Comparison of ENCODE assay signal across 16 cellular contexts in the genomic region with DNA sequence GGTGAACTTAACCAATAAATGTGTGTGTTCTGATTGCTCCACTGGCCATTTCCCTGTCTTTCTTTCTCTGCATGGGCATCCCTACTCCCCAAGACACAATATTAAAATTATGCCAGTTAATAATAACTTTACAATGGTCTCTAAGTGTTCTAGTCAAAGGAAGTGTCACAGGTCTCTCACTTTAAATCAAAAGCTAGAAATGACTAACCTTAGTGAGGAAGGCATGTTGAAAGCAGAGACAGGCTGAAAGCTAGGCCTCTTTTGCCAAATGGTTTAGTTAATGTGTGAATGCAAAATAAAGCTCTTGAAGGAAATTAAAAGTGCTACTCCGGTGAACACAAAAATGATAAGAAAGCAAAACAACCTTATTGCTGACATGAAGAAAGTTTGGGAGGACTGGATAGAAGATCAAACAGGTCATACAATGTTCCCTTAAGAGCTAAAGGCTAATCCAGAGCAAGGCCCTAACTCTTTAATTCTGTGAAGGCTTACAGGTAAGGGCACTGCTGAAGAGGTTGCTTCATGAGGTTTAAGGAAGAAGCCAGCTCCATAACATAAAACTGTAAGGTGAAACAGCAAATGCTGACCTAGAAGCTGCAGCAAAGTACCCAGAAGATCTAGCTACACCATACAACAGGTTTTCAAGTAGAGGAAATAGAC. TPM values are rescaled to one million over a fixed set of nuclear protein-coding genes. Genes with fewer than 3 reads are reported as not detected.
A peak's percentile ranks its signal among the peaks of the same experiment; 100 is the strongest.
DNase-seq lines count a peak whose midpoint lies in the region; ATAC-seq lines count a peak whose summit lies in the region.
"Had no signal": no experiment of that assay in that cellular context is flagged by ENCODE, and none has a peak within 500 bp of the region (broad histone marks: within the 10 kb centered on the region; RNA-seq: fewer than 3 reads in every experiment).

No MANE protein-coding gene starts in this region.

- peak overlapping the region; percentile 87 for H3K27ac Mint-ChIP-seq in activated CD8-positive, alpha-beta memory T cell treated with anti-CD3 and anti-CD28 coated beads, Interleukin-2, amount 10 ng/mL, durations not matched to agents 7 days and 5 days
- H3K27ac Mint-ChIP-seq in activated naive CD8-positive, alpha-beta T cell treated with anti-CD3 and anti-CD28 coated beads for 36 hours: peak overlapping the region; percentile 54

- peak; percentile 62 for ATAC-seq in activated CD8-positive, alpha-beta memory T cell treated with anti-CD3 and anti-CD28 coated beads, Interleukin-2, amount 10 ng/mL, durations not matched to agents 7 days and 5 days
- ATAC-seq in GM21528 (IDR thresholded peaks at IDR 0.05; ENCODE audit: low FRiP score, unreplicated experiment) (peak; percentile 75), HG03108 (IDR thresholded peaks at IDR 0.05; ENCODE audit: unreplicated experiment) (peak; percentile 62), esophagus mucosa (no peak)
- ATAC-seq: A549 had no signal

- CTCF ChIA-PET in activated CD8-positive, alpha-beta memory T cell treated with anti-CD3 and anti-CD28 coated beads, Interleukin-2, amount 10 ng/mL, durations not matched to agents 7 days and 5 days (lab: Charles Lee): interaction anchor here (0.9 to 3.8 kb wide), 6 partner anchors 8 to 199 kb away, joined by 3 to 13 read pairs (median 4); no protein-coding TSS in a partner anchor

- no peaks in the 10 kb centered on the region for H3K9me3 Mint-ChIP-seq in activated CD8-positive, alpha-beta memory T cell treated with anti-CD3 and anti-CD28 coated beads, Interleukin-2, amount 10 ng/mL, durations not matched to agents 7 days and 5 days (ENCODE audit: low read depth)
- H3K9me3 Mint-ChIP-seq in activated naive CD8-positive, alpha-beta T cell treated with anti-CD3 and anti-CD28 coated beads for 36 hours: peaks cover 3% of the 10 kb centered on the region

- peaks cover 41% of the 10 kb centered on the region for H3K4me1 Mint-ChIP-seq in activated CD8-positive, alpha-beta memory T cell treated with anti-CD3 and anti-CD28 coated beads, Interleukin-2, amount 10 ng/mL, durations not matched to agents 7 days and 5 days
- H3K4me1 Mint-ChIP-seq in activated naive CD8-positive, alpha-beta T cell treated with anti-CD3 and anti-CD28 coated beads for 36 hours: peaks cover 14% of the 10 kb centered on the region

- no peak for DNase-seq in activated CD8-positive, alpha-beta memory T cell treated with anti-CD3 and anti-CD28 coated beads, Interleukin-2, amount 10 ng/mL, durations not matched to agents 7 days and 5 days
- DNase-seq in activated CD8-positive, alpha-beta memory T cell treated with anti-CD3 and anti-CD28 coated beads, Interleukin-2, amount 50 U/mL, for 4 hours: no peak
- no peak for DNase-seq in activated naive CD8-positive, alpha-beta T cell treated with anti-CD3 and anti-CD28 coated beads for 36 hours
- DNase-seq in effector CD4-positive, alpha-beta T cell: no peak
- DNase-seq in RPMI8226: no peak
- DNase-seq: erythroblast; Karpas-422; mesenchymal stem cell; NCI-H2171 treated with DMSO at 0.1 percent for 48 hours; Peyer's patch; stimulated activated CD4-positive, alpha-beta T cell treated with anti-CD3 and anti-CD28 coated beads, Interleukin-4, amount 100 ng/mL, for 24 hours had no signal

- H3K27me3 Mint-ChIP-seq in activated CD8-positive, alpha-beta memory T cell treated with anti-CD3 and anti-CD28 coated beads, Interleukin-2, amount 10 ng/mL, durations not matched to agents 7 days and 5 days: no peaks in the 10 kb centered on the region
- no peaks in the 10 kb centered on the region for H3K27me3 Mint-ChIP-seq in activated naive CD8-positive, alpha-beta T cell treated with anti-CD3 and anti-CD28 coated beads for 36 hours

- H3K4me3 Mint-ChIP-seq in activated CD8-positive, alpha-beta memory T cell treated with anti-CD3 and anti-CD28 coated beads, Interleukin-2, amount 10 ng/mL, durations not matched to agents 7 days and 5 days: no peak overlapping the region
- no peak overlapping the region for H3K4me3 Mint-ChIP-seq in activated naive CD8-positive, alpha-beta T cell treated with anti-CD3 and anti-CD28 coated beads for 36 hours

- H3K36me3 Mint-ChIP-seq in activated CD8-positive, alpha-beta memory T cell treated with anti-CD3 and anti-CD28 coated beads, Interleukin-2, amount 10 ng/mL, durations not matched to agents 7 days and 5 days: peaks cover 1% of the 10 kb centered on the region
- no peaks in the 10 kb centered on the region for H3K36me3 Mint-ChIP-seq in activated naive CD8-positive, alpha-beta T cell treated with anti-CD3 and anti-CD28 coated beads for 36 hours

RNA-seq across cellular contexts. Expression of gene ARHGAP15, which starts 44.0 kb away (rescaled TPM):
- 100 to 1,000 TPM; 101 to 152 TPM for total RNA-seq in activated CD8-positive, alpha-beta memory T cell treated with anti-CD3 and anti-CD28 coated beads, Interleukin-2, amount 10 ng/mL, durations not matched to agents 7 days and 5 days
- 10 to 100 TPM; 45.2 to 47.0 TPM for total RNA-seq in activated naive CD8-positive, alpha-beta T cell treated with anti-CD3 and anti-CD28 coated beads for 36 hours
- 2.6 TPM for total RNA-seq in esophagus mucosa
- total RNA-seq: bronchial epithelial cell had no signal

Comparison
In these comparisons a context has a peak if more than half of its experiments do, and no peak if none do; other contexts are left out.
1. RNA of gene ARHGAP15, which starts 44.0 kb away (total RNA-seq): 101 to 152 TPM in activated CD8-positive, alpha-beta memory T cell treated with anti-CD3 and anti-CD28 coated beads, Interleukin-2, amount 10 ng/mL, durations not matched to agents 7 days and 5 days and 45.2 to 47.0 TPM in activated naive CD8-positive, alpha-beta T cell treated with anti-CD3 and anti-CD28 coated beads for 36 hours; 2.6 TPM in esophagus mucosa (single experiment); every median in the first group is over 10 times any median in the second.